Comparison of ENCODE assay signal across 16 cellular contexts in genomic region chr3:182323898-182324297, GRCh38.
A peak's percentile ranks its signal among the peaks of the same experiment; 100 is the strongest.
DNase-seq lines count a peak whose midpoint lies in the region; ATAC-seq and TF ChIP-seq lines count a peak whose summit lies in the region.
"Had no signal": no experiment of that assay in that cellular context is flagged by ENCODE, and none has a peak within 500 bp of the region (broad histone marks: within the 10 kb centered on the region; RNA-seq: fewer than 3 reads in every experiment).

No MANE protein-coding gene starts in this region.

- H3K36me3 ChIP-seq in RWPE2 (ENCODE audit: low read depth) (no peaks in the 10 kb centered on the region), MG63 (no peaks in the 10 kb centered on the region)

- H3K4me3 ChIP-seq in LNCaP clone FGC (ENCODE audit: low read depth, low read length) (no peak overlapping the region), RWPE2 (ENCODE audit: severe bottlenecking) (no peak overlapping the region), MG63 (no peak overlapping the region)

- peak overlapping the region; percentile 54 for H3K27ac ChIP-seq in RWPE2 (ENCODE audit: poor library complexity, severe bottlenecking)
- H3K27ac ChIP-seq: C4-2B had no signal

- in situ Hi-C loops in Caki2 (cut with HindIII; ENCODE audit: low pct_unique_long_range_greater_than_20kb, low sequenced_read_pairs), result no loop called here

- DNase-seq in Caki2 (ENCODE audit: low read depth) (peak; percentile 33), LNCaP clone FGC (ENCODE audit: low read depth) (peak; percentile 4), RWPE2 (ENCODE audit: low spot score) (no peak), kidney glomerular epithelial cell (lab: John Stamatoyannopoulos, UW) (peak; percentile 24), SW480 (ENCODE audit: low spot score) (no peak), GM19240 (ENCODE audit: insufficient read length, low spot score) (no peak), MG63 (no peak), NCI-H446 treated with DMSO at 0.1 percent for 48 hours (lab: John Stamatoyannopoulos, UW) (no peak)
- DNase-seq: DMS153, Kasumi-1, NCI-H1436, NCI-H2029, NCI-H2171, NCI-H510A, SHP77 treated with DMSO at 0.1 percent for 48 hours had no signal

- TF ChIP-seq CTCF in LNCaP clone FGC (IDR thresholded peaks at IDR 0.05; ENCODE audit: control insufficient read depth, extremely low read depth, insufficient read depth), result no peak
- no peak for TF ChIP-seq CTCF in RWPE2 (IDR thresholded peaks at IDR 0.05; ENCODE audit: poor library complexity, severe bottlenecking)

- H3K9me3 ChIP-seq in RWPE2 (ENCODE audit: severe bottlenecking), result no peaks in the 10 kb centered on the region
- no peaks in the 10 kb centered on the region for H3K9me3 ChIP-seq in MG63

- ATAC-seq in RWPE2 (ENCODE audit: low read depth), result peak; percentile 74

- no peaks in the 10 kb centered on the region for H3K27me3 ChIP-seq in RWPE2 (ENCODE audit: insufficient read depth, poor library complexity, severe bottlenecking)
- H3K27me3 ChIP-seq in MG63, result no peaks in the 10 kb centered on the region

- H3K4me1 ChIP-seq in RWPE2 (ENCODE audit: insufficient read depth, poor library complexity, severe bottlenecking), result peaks cover 11% of the 10 kb centered on the region

Comparison
In these comparisons a context has a peak if more than half of its experiments do, and no peak if none do; other contexts are left out.
1. DNase-seq: peak in Caki2 (single experiment), LNCaP clone FGC (single experiment) and kidney glomerular epithelial cell (single experiment); none in RWPE2 (single experiment), SW480 (single experiment), GM19240 (single experiment), MG63 (single experiment) and NCI-H446 treated with DMSO at 0.1 percent for 48 hours (single experiment).